In the genomic region with DNA sequence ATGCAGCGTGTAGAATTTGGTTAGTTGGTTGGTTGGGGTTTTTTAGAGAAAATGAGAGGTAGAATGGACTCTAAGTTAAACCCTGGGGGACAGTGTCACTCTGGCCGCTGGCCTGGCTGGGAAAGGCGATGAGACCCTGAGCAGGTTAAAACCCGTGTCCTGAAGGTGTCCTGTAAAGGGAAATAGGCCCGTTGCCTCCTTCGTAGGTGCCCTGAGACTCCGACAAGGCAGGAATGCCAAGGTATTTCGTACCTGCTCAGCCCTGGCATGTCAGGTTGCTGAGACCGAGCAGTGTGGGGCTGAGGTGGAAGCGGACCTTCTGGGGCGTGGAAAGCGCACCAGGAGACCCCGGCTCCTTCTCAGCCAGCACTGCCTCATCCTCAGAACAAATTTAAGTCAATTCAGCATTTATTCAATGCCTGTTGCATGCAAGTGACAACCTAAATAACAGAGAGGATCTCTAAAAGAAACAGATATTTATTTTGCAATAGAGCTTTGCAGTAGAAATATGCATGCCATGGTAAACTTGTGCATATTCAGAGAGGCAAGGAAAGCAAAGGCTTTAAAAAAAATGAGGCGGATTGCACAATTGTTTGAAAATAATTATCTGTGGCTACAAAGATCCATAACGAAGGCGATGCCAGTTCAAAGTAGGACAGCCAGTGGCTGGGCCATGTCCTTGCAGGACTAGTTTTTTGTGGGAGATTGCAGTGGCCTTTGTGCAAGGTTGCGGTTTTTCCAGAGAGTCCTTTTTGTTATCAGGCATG, we compare ENCODE assay signal across 1 cellular context.
A peak's percentile ranks its signal among the peaks of the same experiment; 100 is the strongest.
TF ChIP-seq lines count a peak whose summit lies in the region.

No MANE protein-coding gene starts in this region.

TF ChIP-seq in IMR-90, 13 proteins besides CTCF, POLR2A, EP300 and RAD21:
- no peak for TF ChIP-seq CHD1 (IDR thresholded peaks at IDR 0.05; ENCODE audit: low read depth, low read length)
- TF ChIP-seq SMC3 (IDR thresholded peaks at IDR 0.05; ENCODE audit: low read depth, low read length): no peak
- TF ChIP-seq MAFK (IDR thresholded peaks at IDR 0.05; ENCODE audit: low read depth, low read length): peak; percentile 53; the same call in 1 of the 2 replicates
- TF ChIP-seq CEBPB (IDR thresholded peaks at IDR 0.05; ENCODE audit: low read depth, low read length): peak; percentile 42; the same call in 1 of the 2 replicates
